Comparison of ENCODE assay signal across 8 cellular contexts in the genomic region with DNA sequence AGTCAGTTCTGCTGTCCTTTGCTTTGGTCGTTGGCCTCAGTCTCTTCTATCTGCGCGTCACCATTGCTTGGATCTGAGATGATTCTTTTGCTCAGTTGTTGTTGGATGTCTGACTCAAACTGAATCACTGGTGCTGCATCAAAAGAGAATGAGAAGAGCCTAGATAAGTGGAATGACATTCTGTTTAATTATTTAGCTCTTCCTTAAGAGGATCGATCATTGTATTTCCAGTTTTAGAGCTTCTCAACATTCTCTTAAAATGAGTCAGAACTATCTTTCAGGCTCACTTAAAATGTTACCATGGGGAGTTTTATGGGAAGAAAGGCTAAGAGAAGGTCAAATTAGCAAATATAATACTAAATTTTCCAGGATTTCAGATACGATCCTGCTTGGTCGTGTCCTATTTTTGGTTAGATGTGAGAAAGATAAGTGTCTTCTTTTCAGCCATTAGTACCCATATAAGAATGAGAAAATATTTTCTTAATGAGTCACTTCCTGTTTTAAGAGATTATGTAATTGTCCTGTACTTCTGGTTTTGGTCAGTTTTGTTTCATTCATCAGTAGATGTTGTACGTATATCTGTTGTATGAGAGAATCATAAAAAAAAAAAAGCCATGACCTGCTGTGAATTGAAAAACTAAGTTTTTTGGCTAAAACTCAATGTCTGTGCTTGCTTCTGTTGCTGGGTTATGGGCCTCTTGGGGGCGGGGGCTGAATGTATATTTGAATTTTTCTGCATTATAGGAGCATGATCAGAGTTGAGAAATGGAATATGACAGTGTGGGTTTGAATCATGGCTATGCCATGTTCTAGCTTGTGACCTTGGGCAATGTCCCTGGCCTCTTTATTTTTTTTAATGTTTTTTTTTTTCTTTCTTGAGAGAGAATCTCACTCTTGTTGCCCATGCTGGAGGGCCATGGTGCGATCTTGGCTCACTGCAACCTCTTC. TPM values are rescaled to one million over a fixed set of nuclear protein-coding genes. Genes with fewer than 3 reads are reported as not detected.
DNase-seq lines count a peak whose midpoint lies in the region; ATAC-seq lines count a peak whose summit lies in the region.

No MANE protein-coding gene starts in this region.

- H3K36me3 ChIP-seq in SJSA1: peaks cover 62% of the 10 kb centered on the region
- H3K36me3 ChIP-seq in esophagus (ENCODE audit: control insufficient read depth in 2 of 2, insufficient read depth in 2 of 2, low read length in 1 of 2): peaks cover 6 to 25% of the 10 kb centered on the region in 2 donors
- H3K36me3 ChIP-seq in rectal smooth muscle tissue (ENCODE audit: control insufficient read depth, insufficient read depth, low read length): peaks cover 26% of the 10 kb centered on the region

- 52 to 55% methylated on average over 9 of the region's 9 CpGs for WGBS in esophagus, 2 donors

- H3K4me1 ChIP-seq in SJSA1 (replicated peaks) (peaks cover 44% of the 10 kb centered on the region), esophagus (ENCODE audit: control insufficient read depth in 2 of 2, insufficient read depth in 2 of 2, low read length in 1 of 2) (peaks cover 0 to 4% of the 10 kb centered on the region in 2 donors), rectal smooth muscle tissue (ENCODE audit: control insufficient read depth, insufficient read depth, low read length) (peaks cover 11% of the 10 kb centered on the region)

- H3K27ac ChIP-seq in SJSA1: peak overlapping the region; percentile 99
- peak overlapping the region; percentile 73 to 78 for H3K27ac ChIP-seq in esophagus (ENCODE audit: low read depth in 2 of 2, low read length in 1 of 2)
- peak overlapping the region; percentile 60 for H3K27ac ChIP-seq in rectal smooth muscle tissue (ENCODE audit: low read depth, low read length)

- H3K4me3 ChIP-seq in SJSA1 (peak overlapping the region; percentile 11), esophagus (ENCODE audit: low read depth in 1 of 2, low read length in 2 of 2) (no peak overlapping the region), rectal smooth muscle tissue (ENCODE audit: low read length) (no peak overlapping the region)

- peak overlapping the region; percentile 4 for H3K9ac ChIP-seq in rectal smooth muscle tissue (ENCODE audit: low read length)

- H3K9me3 ChIP-seq in SJSA1 (replicated peaks) (no peaks in the 10 kb centered on the region), esophagus (ENCODE audit: control insufficient read depth in 2 of 2, insufficient read depth in 1 of 2, low read depth in 1 of 2, low read length in 1 of 2) (no peaks in the 10 kb centered on the region)

- no peaks in the 10 kb centered on the region for H3K27me3 ChIP-seq in SJSA1 (replicated peaks)
- H3K27me3 ChIP-seq in esophagus (ENCODE audit: control insufficient read depth in 1 of 2, insufficient read depth in 2 of 2, low read length in 2 of 2): no peaks in the 10 kb centered on the region
- H3K27me3 ChIP-seq in rectal smooth muscle tissue (ENCODE audit: control insufficient read depth, insufficient read depth, low read length): no peaks in the 10 kb centered on the region

- intact Hi-C loops in Right ventricle myocardium superior (cut with DNase I): loop anchor here (10.0 kb wide), 1 partner anchor 77 kb away; the partner anchor contains the start of genes HYCC2 and NDUFB3
- intact Hi-C loops in cardiac septum (cut with DNase I): no loop called here
- intact Hi-C loops in posterior cingulate gyrus (cut with DNase I): no loop called here

- ATAC-seq in Right ventricle myocardium superior (ENCODE audit: poor library complexity): peak; percentile 21
- ATAC-seq in HG03103 (IDR thresholded peaks at IDR 0.05; ENCODE audit: low read depth, unreplicated experiment): peak; percentile 76
- no peak for ATAC-seq in HG03039 (IDR thresholded peaks at IDR 0.05; ENCODE audit: unreplicated experiment)

- DNase-seq in Right ventricle myocardium superior: no peak
- DNase-seq in cardiac septum (ENCODE audit: low spot score): no peak
- DNase-seq in SJSA1 (ENCODE audit: low read depth in 1 of 2, low spot score in 2 of 2): peak; percentile 66 to 93
- no peak for DNase-seq in posterior cingulate gyrus

RNA-seq across cellular contexts. Expression of gene CASP10, which starts 31.5 kb away (rescaled TPM):
- total RNA-seq in Right ventricle myocardium superior: 5.4 TPM
- 5.0 TPM for total RNA-seq in cardiac septum
- total RNA-seq in SJSA1 (2014; rRNA removed; shearing (Covaris generic)): 0.56 and 1.6 TPM in 2 replicates
- polyA plus RNA-seq in esophagus: 1 to 10 TPM; 5.2 to 8.7 TPM

RNA-seq across cellular contexts. Expression of gene CFLAR, which starts 35.4 kb away (rescaled TPM):
- total RNA-seq in Right ventricle myocardium superior: 251 TPM
- total RNA-seq in cardiac septum: 193 TPM
- 70.4 and 79.7 TPM in 2 replicates for total RNA-seq in SJSA1 (2014; rRNA removed; shearing (Covaris generic))
- polyA plus RNA-seq in esophagus: 10 to 100 TPM; 39.6 to 58.5 TPM

Comparison
In these comparisons a context has a peak if more than half of its experiments do, and no peak if none do; other contexts are left out.
1. DNase-seq: peak in SJSA1 (2 of 2); none in Right ventricle myocardium superior (single experiment), cardiac septum (single experiment) and posterior cingulate gyrus (0 of 10).
2. Peak in every context shown above with its lines, with median percentiles within 50 percentile points of each other: H3K27ac ChIP-seq.